Comparison of ENCODE assay signal across 15 cellular contexts in the genomic region with DNA sequence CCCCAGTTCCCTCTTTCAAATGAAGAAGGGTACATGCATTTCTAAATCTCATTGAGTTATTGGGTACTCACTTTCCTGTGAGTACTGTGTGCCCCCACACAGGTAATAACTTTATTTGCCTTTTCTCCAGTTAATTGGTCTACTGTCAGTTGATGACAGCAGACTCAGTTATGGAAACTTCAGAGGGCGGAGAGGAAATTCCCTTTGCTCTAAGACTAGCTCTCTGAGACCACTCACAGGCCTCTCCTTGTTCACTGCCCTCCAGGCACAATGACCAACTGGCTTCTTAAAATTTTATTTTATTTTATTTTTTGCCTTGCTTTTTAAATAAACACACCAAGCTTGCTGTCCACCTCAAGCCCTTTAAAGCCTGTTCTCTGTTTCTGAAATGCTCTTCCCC.
DNase-seq lines count a peak whose midpoint lies in the region; ATAC-seq and TF ChIP-seq lines count a peak whose summit lies in the region.
"Had no signal": no experiment of that assay in that cellular context is flagged by ENCODE, and none has a peak within 500 bp of the region (broad histone marks: within the 10 kb centered on the region; RNA-seq: fewer than 3 reads in every experiment).

No MANE protein-coding gene starts in this region.

- peaks cover 35% of the 10 kb centered on the region for H3K4me1 Mint-ChIP-seq in activated CD4-positive, alpha-beta T cell treated with anti-CD3 and anti-CD28 coated beads, Interleukin-2, amount 10 ng/mL, durations not matched to agents 24 days and 14 days
- H3K4me1 Mint-ChIP-seq in T-helper 17 cell (peaks cover 13% of the 10 kb centered on the region), nephron progenitor cell (peaks cover 34% of the 10 kb centered on the region)
- H3K4me1 Mint-ChIP-seq in activated naive CD8-positive, alpha-beta T cell treated with anti-CD3 and anti-CD28 coated beads, Interleukin-2, amount 50 U/mL, for 24 hours: peaks cover 36% of the 10 kb centered on the region

- no peaks in the 10 kb centered on the region for H3K9me3 ChIP-seq in T-helper 17 cell (ENCODE audit: control insufficient read depth, low read length, poor library complexity, severe bottlenecking)
- H3K9me3 ChIP-seq: BLaER1 treated with 17β-estradiol and CSF1 and Interleukin-3, amounts not matched to agents 10 nM and 100 nM had no signal

- ATAC-seq in T-helper 17 cell: no peak
- ATAC-seq in activated naive CD8-positive, alpha-beta T cell treated with anti-CD3 and anti-CD28 coated beads, Interleukin-2, amount 50 U/mL, for 24 hours: no peak
- no peak for ATAC-seq in HG03565 (IDR thresholded peaks at IDR 0.05; ENCODE audit: unreplicated experiment)
- ATAC-seq: GM23338, HepG2 had no signal

- peaks cover 25% of the 10 kb centered on the region for H3K9me3 Mint-ChIP-seq in activated CD4-positive, alpha-beta T cell treated with anti-CD3 and anti-CD28 coated beads, Interleukin-2, amount 10 ng/mL, durations not matched to agents 24 days and 14 days
- H3K9me3 Mint-ChIP-seq in activated naive CD8-positive, alpha-beta T cell treated with anti-CD3 and anti-CD28 coated beads, Interleukin-2, amount 50 U/mL, for 24 hours: peaks cover 6% of the 10 kb centered on the region
- H3K9me3 Mint-ChIP-seq in nephron progenitor cell: no peaks in the 10 kb centered on the region

- peaks cover 34% of the 10 kb centered on the region for H3K36me3 Mint-ChIP-seq in activated CD4-positive, alpha-beta T cell treated with anti-CD3 and anti-CD28 coated beads, Interleukin-2, amount 10 ng/mL, durations not matched to agents 24 days and 14 days (ENCODE audit: low read depth)
- H3K36me3 Mint-ChIP-seq in T-helper 17 cell (ENCODE audit: low read depth) (peaks cover 6% of the 10 kb centered on the region), nephron progenitor cell (ENCODE audit: low read depth) (no peaks in the 10 kb centered on the region)
- peaks cover 40% of the 10 kb centered on the region for H3K36me3 Mint-ChIP-seq in activated naive CD8-positive, alpha-beta T cell treated with anti-CD3 and anti-CD28 coated beads, Interleukin-2, amount 50 U/mL, for 24 hours (ENCODE audit: low read depth)

- peak overlapping the region; percentile 72 for H3K27ac Mint-ChIP-seq in activated CD4-positive, alpha-beta T cell treated with anti-CD3 and anti-CD28 coated beads, Interleukin-2, amount 10 ng/mL, durations not matched to agents 24 days and 14 days
- H3K27ac Mint-ChIP-seq in T-helper 17 cell (peak overlapping the region; percentile 51), nephron progenitor cell (peak overlapping the region; percentile 9)
- peak overlapping the region; percentile 75 for H3K27ac Mint-ChIP-seq in activated naive CD8-positive, alpha-beta T cell treated with anti-CD3 and anti-CD28 coated beads, Interleukin-2, amount 50 U/mL, for 24 hours

- intact Hi-C loops in activated CD4-positive, alpha-beta T cell treated with anti-CD3 and anti-CD28 coated beads, Interleukin-2, amount 10 ng/mL, durations not matched to agents 24 days and 14 days (cut with micrococcal nuclease): loop anchor here (2.0 to 10.0 kb wide), 9 partner anchors 21 to 395 kb away; a partner anchor contains a TSS

- no peak for TF ChIP-seq CTCF in nephron progenitor cell (IDR thresholded peaks at IDR 0.05)

- peak overlapping the region; percentile 10 for H3K4me3 Mint-ChIP-seq in activated CD4-positive, alpha-beta T cell treated with anti-CD3 and anti-CD28 coated beads, Interleukin-2, amount 10 ng/mL, durations not matched to agents 24 days and 14 days
- no peak overlapping the region for H3K4me3 Mint-ChIP-seq in T-helper 17 cell
- no peak overlapping the region for H3K4me3 Mint-ChIP-seq in activated naive CD8-positive, alpha-beta T cell treated with anti-CD3 and anti-CD28 coated beads, Interleukin-2, amount 50 U/mL, for 24 hours
- no peak overlapping the region for H3K4me3 Mint-ChIP-seq in nephron progenitor cell
- H3K4me3 Mint-ChIP-seq: CD4-positive, CD25-positive, alpha-beta regulatory T cell; GM23338 had no signal

- no peak for DNase-seq in activated CD4-positive, alpha-beta T cell treated with anti-CD3 and anti-CD28 coated beads, Interleukin-2, amount 10 ng/mL, durations not matched to agents 24 days and 14 days
- DNase-seq in activated CD4-positive, alpha-beta T cell treated with anti-CD3 and anti-CD28 coated beads for 48 hours: no peak
- DNase-seq in T-helper 17 cell (no peak), nephron progenitor cell (no peak), kidney tubule cell (ENCODE audit: low spot score) (no peak)
- peak; percentile 12 for DNase-seq in activated naive CD8-positive, alpha-beta T cell treated with anti-CD3 and anti-CD28 coated beads, Interleukin-2, amount 50 U/mL, for 24 hours
- no peak for DNase-seq in stimulated activated CD4-positive, alpha-beta T cell treated with anti-CD3 and anti-CD28 coated beads, Interleukin-12 subunit alpha, Interleukin-12 subunit beta, amount 100 ng/mL, for 4 hours
- DNase-seq: ACHN; CD4-positive, CD25-positive, alpha-beta regulatory T cell; DMS 273 treated with DMSO at 0.1 percent for 48 hours; H7 had no signal

- H3K27me3 Mint-ChIP-seq in activated CD4-positive, alpha-beta T cell treated with anti-CD3 and anti-CD28 coated beads, Interleukin-2, amount 10 ng/mL, durations not matched to agents 24 days and 14 days: no peaks in the 10 kb centered on the region
- H3K27me3 Mint-ChIP-seq in T-helper 17 cell (no peaks in the 10 kb centered on the region), nephron progenitor cell (ENCODE audit: low read depth, poor library complexity) (peaks cover 3% of the 10 kb centered on the region)
- no peaks in the 10 kb centered on the region for H3K27me3 Mint-ChIP-seq in activated naive CD8-positive, alpha-beta T cell treated with anti-CD3 and anti-CD28 coated beads, Interleukin-2, amount 50 U/mL, for 24 hours
- H3K27me3 Mint-ChIP-seq: CD4-positive, CD25-positive, alpha-beta regulatory T cell had no signal

Comparison
In these comparisons a context has a peak if more than half of its experiments do, and no peak if none do; other contexts are left out.
1. H3K27ac Mint-ChIP-seq: peak in every context shown above with its lines; median percentile 75 in activated naive CD8-positive, alpha-beta T cell treated with anti-CD3 and anti-CD28 coated beads, Interleukin-2, amount 50 U/mL, for 24 hours; 72 in activated CD4-positive, alpha-beta T cell treated with anti-CD3 and anti-CD28 coated beads, Interleukin-2, amount 10 ng/mL, durations not matched to agents 24 days and 14 days; 51 in T-helper 17 cell; 9 in nephron progenitor cell.